Comparison of ENCODE assay signal across 22 cellular contexts in genomic region chr1:5891736-5892135, GRCh38.
DNase-seq lines count a peak whose midpoint lies in the region; FAIRE-seq and TF ChIP-seq lines count a peak whose summit lies in the region.
"Had no signal": no experiment of that assay in that cellular context is flagged by ENCODE, and none has a peak within 500 bp of the region (broad histone marks: within the 10 kb centered on the region; RNA-seq: fewer than 3 reads in every experiment).

No MANE protein-coding gene starts in this region.

- H3K27me3 ChIP-seq in brain microvascular endothelial cell (replicated peaks) = no peaks in the 10 kb centered on the region
- H3K27me3 ChIP-seq: esophagus muscularis mucosa, heart right ventricle had no signal

- H3K27ac ChIP-seq in brain microvascular endothelial cell (no peak overlapping the region), kidney (ENCODE audit: low read depth in 2 of 2, low read length in 2 of 2) (no peak overlapping the region)
- H3K27ac ChIP-seq: esophagus muscularis mucosa, heart right ventricle had no signal

- intact Hi-C loops in kidney (cut with DNase I) = no loop called here

- H3K27ac Mint-ChIP-seq in HFFc6 = no peak overlapping the region
- H3K27ac Mint-ChIP-seq: activated CD8-positive, alpha-beta T cell treated with anti-CD3 and anti-CD28 coated beads, Interleukin-2, amount 10 ng/mL, durations not matched to agents 7 days and 5 days had no signal

- FAIRE-seq in kidney (lab: Jason Lieb, UNC) = no peak
- FAIRE-seq: A204.1, H54 had no signal

- H3K36me3 Mint-ChIP-seq in HFFc6 (ENCODE audit: low read depth) = peaks cover 4% of the 10 kb centered on the region; the same call in 1 of the 2 replicates

- H3K4me3 Mint-ChIP-seq in HFFc6 = no peak overlapping the region
- H3K4me3 Mint-ChIP-seq: activated CD8-positive, alpha-beta T cell treated with anti-CD3 and anti-CD28 coated beads, Interleukin-2, amount 10 ng/mL, durations not matched to agents 7 days and 5 days; CD14-positive monocyte had no signal

- H3K36me3 ChIP-seq in brain microvascular endothelial cell (replicated peaks) = no peaks in the 10 kb centered on the region
- H3K36me3 ChIP-seq in kidney (ENCODE audit: control insufficient read depth in 1 of 2, insufficient read depth in 2 of 2, low read length in 2 of 2) = no peaks in the 10 kb centered on the region

- H3K27me3 Mint-ChIP-seq in HFFc6 (ENCODE audit: insufficient read depth) = no peaks in the 10 kb centered on the region; the same call in none of the 2 replicates

- TF ChIP-seq CTCF in HFFc6 (IDR thresholded peaks at IDR 0.05) (no peak), brain microvascular endothelial cell (IDR thresholded peaks at IDR 0.05; ENCODE audit: low read depth, low read length, missing control alignments) (no peak), kidney (IDR thresholded peaks at IDR 0.05; ENCODE audit: borderline replicate concordance, extremely low read depth, insufficient read depth) (no peak)

- H3K9me3 Mint-ChIP-seq in HFFc6 = no peaks in the 10 kb centered on the region
- H3K9me3 Mint-ChIP-seq: CD14-positive monocyte had no signal

- peaks cover 11% of the 10 kb centered on the region for H3K4me1 Mint-ChIP-seq in HFFc6 (ENCODE audit: low read depth)
- H3K4me1 Mint-ChIP-seq: CD14-positive monocyte had no signal

- H3K4me3 ChIP-seq in brain microvascular endothelial cell (ENCODE audit: low read depth, low read length) = no peak overlapping the region
- no peak overlapping the region for H3K4me3 ChIP-seq in kidney (ENCODE audit: low read length in 2 of 2)
- H3K4me3 ChIP-seq: esophagus muscularis mucosa, heart right ventricle, mucosa of descending colon had no signal

- H3K4me1 ChIP-seq in kidney (ENCODE audit: control insufficient read depth in 1 of 2, insufficient read depth in 1 of 2, low read depth in 1 of 2, low read length in 2 of 2) = peaks cover 0 to 2% of the 10 kb centered on the region in 2 donors
- H3K4me1 ChIP-seq: esophagus muscularis mucosa, heart right ventricle had no signal

- H3K9me3 ChIP-seq in kidney (ENCODE audit: control insufficient read depth in 1 of 2, low read length in 2 of 2) = no peaks in the 10 kb centered on the region
- H3K9me3 ChIP-seq: esophagus muscularis mucosa, mucosa of descending colon had no signal

- H3K9ac ChIP-seq in kidney (ENCODE audit: low read length in 2 of 2) = no peak overlapping the region

- in situ Hi-C loops in brain microvascular endothelial cell (cut with HindIII; ENCODE audit: low pct_ligation_motif_present, low sequenced_read_pairs) = no loop called here

- DNase-seq in AG08396 (ENCODE audit: low spot score) (peak; percentile 63), HFFc6 (peak; percentile 13), brain microvascular endothelial cell (peak; percentile 24), kidney (peak; percentile 35), HK-2 (ENCODE audit: unreplicated experiment) (no peak), CD1c-positive myeloid dendritic cell (ENCODE audit: extremely low spot score) (no peak), C1 segment of cervical spinal cord (lab: John Stamatoyannopoulos, UW) (no peak)
- DNase-seq in activated CD4-positive, CD25-positive, alpha-beta regulatory T cell (lab: John Stamatoyannopoulos, UW) = no peak
- DNase-seq: activated CD8-positive, alpha-beta T cell treated with anti-CD3 and anti-CD28 coated beads, Interleukin-2, amount 10 ng/mL, durations not matched to agents 7 days and 5 days; activated T-cell treated with anti-CD3 and anti-CD28 coated beads, Interleukin-2, amount 50 U/mL, for 1 hour; amniotic stem cell; heart right ventricle; Kasumi-1; mucosa of descending colon; NCI-H1092 treated with DMSO at 0.1 percent for 48 hours; NCI-H2107; NCI-H510A; T1000 had no signal

Comparison
In these comparisons a context has a peak if more than half of its experiments do, and no peak if none do; other contexts are left out.
1. DNase-seq: peak in AG08396 (single experiment), HFFc6 (single experiment), brain microvascular endothelial cell (single experiment) and kidney (single experiment); none in HK-2 (single experiment), activated CD4-positive, CD25-positive, alpha-beta regulatory T cell (0 of 4), CD1c-positive myeloid dendritic cell (single experiment) and C1 segment of cervical spinal cord (0 of 14).